Comparison of ENCODE assay signal across 22 cellular contexts in the genomic region with DNA sequence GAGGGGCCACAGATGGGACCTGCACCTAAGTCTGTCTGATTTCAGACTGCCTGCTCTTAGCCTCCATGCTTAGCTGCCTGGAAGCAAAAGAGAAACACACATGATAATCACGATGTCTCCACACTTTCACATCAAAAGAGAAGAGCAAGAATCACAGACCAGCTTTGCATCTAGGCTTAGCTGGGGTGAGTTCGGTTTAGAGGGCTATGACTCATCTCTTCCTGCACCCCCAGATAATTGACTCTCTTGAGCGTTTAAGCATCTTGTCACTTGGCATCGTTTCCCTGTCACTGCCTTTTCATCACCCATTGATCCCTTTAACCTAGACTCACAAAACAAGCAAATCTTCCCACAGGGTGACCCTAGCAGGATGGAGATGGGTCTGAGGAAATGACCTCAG.
"Had no signal": no experiment of that assay in that cellular context is flagged by ENCODE, and none has a peak within 500 bp of the region (broad histone marks: within the 10 kb centered on the region; RNA-seq: fewer than 3 reads in every experiment).

No MANE protein-coding gene starts in this region.

- DNase-seq: natural killer cell; pancreas; right cardiac atrium; right lobe of liver; sigmoid colon; small intestine; stimulated activated CD4-positive, alpha-beta T cell treated with anti-CD3 and anti-CD28 coated beads, Interleukin-2, amount 100 ng/mL, for 24 hours; stimulated activated CD4-positive, alpha-beta T cell treated with anti-CD3 and anti-CD28 coated beads, Interleukin-2, amount 100 ng/mL, for 48 hours; stimulated activated CD4-positive, alpha-beta T cell treated with anti-CD3 and anti-CD28 coated beads, Interleukin-4, amount 100 ng/mL, for 24 hours; stimulated activated naive B cell treated with anti-CD40 and anti-IgM and Interleukin-4, amounts not matched to agents 10 μg/mL and 1 μg/mL and 100 μg/mL, for 72 hours; stimulated activated naive CD4-positive, alpha-beta T cell treated with Interleukin-2 at 50 U/mL for 16 hours; stomach; thyroid gland; upper lobe of left lung had no signal

- H3K4me3 Mint-ChIP-seq: natural killer cell; nephron; stimulated activated effector memory CD8-positive, alpha-beta T cell treated with anti-CD3 and anti-CD28 coated beads, Interleukin-12 subunit alpha, Interleukin-12 subunit beta, amount 100 ng/mL, for 72 hours; stimulated activated naive B cell treated with anti-CD40 and anti-IgM and Interleukin-4, amounts not matched to agents 10 μg/mL and 1 μg/mL and 100 μg/mL, for 72 hours; stimulated activated naive CD8-positive, alpha-beta T cell treated with anti-CD3 and anti-CD28 coated beads, Interleukin-15, Interleukin-2, amounts not matched to agents 100 ng/mL and 50 ng/mL, for 24 hours had no signal

- H3K36me3 ChIP-seq: neutrophil, pancreas, prostate gland, right lobe of liver, sigmoid colon, stomach, thyroid gland, upper lobe of left lung, vagina had no signal

- H3K27ac ChIP-seq: neutrophil, pancreas, prostate gland, right lobe of liver, sigmoid colon, stomach, thoracic aorta, thyroid gland, tibial nerve, upper lobe of left lung, vagina had no signal

- H3K27me3 ChIP-seq: neutrophil, right lobe of liver, sigmoid colon, thyroid gland, tibial nerve, upper lobe of left lung, vagina had no signal

- H3K27ac Mint-ChIP-seq: natural killer cell; nephron; stimulated activated effector memory CD8-positive, alpha-beta T cell treated with anti-CD3 and anti-CD28 coated beads, Interleukin-12 subunit alpha, Interleukin-12 subunit beta, amount 100 ng/mL, for 72 hours; stimulated activated naive B cell treated with anti-CD40 and anti-IgM and Interleukin-4, amounts not matched to agents 10 μg/mL and 1 μg/mL and 100 μg/mL, for 72 hours; stimulated activated naive CD8-positive, alpha-beta T cell treated with anti-CD3 and anti-CD28 coated beads, Interleukin-15, Interleukin-2, amounts not matched to agents 100 ng/mL and 50 ng/mL, for 24 hours had no signal

- H3K4me3 ChIP-seq: pancreas, prostate gland, right lobe of liver, sigmoid colon, stomach, thoracic aorta, thyroid gland, tibial nerve, upper lobe of left lung, vagina had no signal

- H3K4me1 Mint-ChIP-seq: natural killer cell; stimulated activated effector memory CD8-positive, alpha-beta T cell treated with anti-CD3 and anti-CD28 coated beads, Interleukin-12 subunit alpha, Interleukin-12 subunit beta, amount 100 ng/mL, for 72 hours; stimulated activated naive B cell treated with anti-CD40 and anti-IgM and Interleukin-4, amounts not matched to agents 10 μg/mL and 1 μg/mL and 100 μg/mL, for 72 hours had no signal

- H3K9me3 ChIP-seq: neutrophil, pancreas, prostate gland, right lobe of liver, sigmoid colon, stomach, thoracic aorta, thyroid gland, tibial nerve, upper lobe of left lung, vagina had no signal

- H3K4me1 ChIP-seq: pancreas, prostate gland, right lobe of liver, sigmoid colon, stomach, thyroid gland, upper lobe of left lung, vagina had no signal

- H3K9me3 Mint-ChIP-seq: nephron; stimulated activated effector memory CD8-positive, alpha-beta T cell treated with anti-CD3 and anti-CD28 coated beads, Interleukin-12 subunit alpha, Interleukin-12 subunit beta, amount 100 ng/mL, for 72 hours; stimulated activated naive B cell treated with anti-CD40 and anti-IgM and Interleukin-4, amounts not matched to agents 10 μg/mL and 1 μg/mL and 100 μg/mL, for 72 hours; stimulated activated naive CD8-positive, alpha-beta T cell treated with anti-CD3 and anti-CD28 coated beads, Interleukin-15, Interleukin-2, amounts not matched to agents 100 ng/mL and 50 ng/mL, for 24 hours had no signal

- H3K36me3 Mint-ChIP-seq: natural killer cell; stimulated activated effector memory CD8-positive, alpha-beta T cell treated with anti-CD3 and anti-CD28 coated beads, Interleukin-12 subunit alpha, Interleukin-12 subunit beta, amount 100 ng/mL, for 72 hours; stimulated activated naive B cell treated with anti-CD40 and anti-IgM and Interleukin-4, amounts not matched to agents 10 μg/mL and 1 μg/mL and 100 μg/mL, for 72 hours had no signal

- ATAC-seq: natural killer cell; pancreas; right cardiac atrium; right lobe of liver; stimulated activated effector memory CD8-positive, alpha-beta T cell treated with anti-CD3 and anti-CD28 coated beads, Interleukin-12 subunit alpha, Interleukin-12 subunit beta, amount 100 ng/mL, for 72 hours; stimulated activated naive B cell treated with anti-CD40 and anti-IgM and Interleukin-4, amounts not matched to agents 10 μg/mL and 1 μg/mL and 100 μg/mL, for 72 hours had no signal
